In the genomic region with DNA sequence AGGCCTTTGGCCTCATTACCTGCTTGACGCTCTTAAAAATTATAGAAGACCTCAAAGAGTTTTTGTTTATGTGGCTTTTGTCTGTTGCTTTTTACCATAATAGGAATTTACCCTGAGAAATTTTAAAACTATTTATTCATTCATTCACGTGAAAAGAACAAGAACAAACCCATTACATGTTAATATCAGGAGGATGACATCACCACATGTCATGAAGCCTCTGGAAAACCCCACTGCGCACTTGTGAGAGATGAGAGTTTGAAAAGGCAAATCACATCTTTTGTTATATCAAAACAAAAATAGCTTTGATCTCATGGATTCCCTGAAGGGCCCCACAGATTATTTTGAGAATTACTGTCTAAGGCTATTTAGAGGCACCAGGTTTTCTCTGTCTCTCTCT, we compare ENCODE assay signal across 23 cellular contexts.
"Had no signal": no experiment of that assay in that cellular context is flagged by ENCODE, and none has a peak within 500 bp of the region (broad histone marks: within the 10 kb centered on the region; RNA-seq: fewer than 3 reads in every experiment).

No MANE protein-coding gene starts in this region.

- H3K4me3 Mint-ChIP-seq: activated naive CD8-positive, alpha-beta T cell treated with anti-CD3 and anti-CD28 coated beads, Interleukin-2, amount 50 U/mL, for 24 hours; T-helper 17 cell; WTC11 had no signal

- FAIRE-seq: bronchial epithelial cell had no signal

- DNase-seq: activated CD8-positive, alpha-beta memory T cell treated with anti-CD3 and anti-CD28 coated beads for 24 hours; activated naive CD8-positive, alpha-beta T cell treated with anti-CD3 and anti-CD28 coated beads, Interleukin-2, amount 50 U/mL, for 24 hours; activated T-cell treated with anti-CD3 and anti-CD28 coated beads, Interleukin-2, amount 50 U/mL, for 48 hours; amniotic stem cell; body of pancreas; central memory CD4-positive, alpha-beta T cell; MV-4-11; NCI-H1092 treated with DMSO at 0.1 percent for 48 hours; NCI-H1436; NCI-H187; NCI-H2081; NCI-H510A treated with DMSO at 0.1 percent for 48 hours; NCI-H69; PC-9; SHP77 treated with DMSO at 0.1 percent for 48 hours; T-helper 17 cell; T-helper 9 cell had no signal

- H3K36me3 Mint-ChIP-seq: activated naive CD4-positive, alpha-beta T cell treated with anti-CD3 and anti-CD28 coated beads, Interleukin-2, amount 50 U/mL, for 72 hours; WTC11 had no signal

- ATAC-seq: activated naive CD8-positive, alpha-beta T cell treated with anti-CD3 and anti-CD28 coated beads, Interleukin-2, amount 50 U/mL, for 24 hours; body of pancreas; T-helper 17 cell; WTC11 had no signal

- H3K4me1 ChIP-seq: ascending aorta, body of pancreas had no signal

- H3K4me2 ChIP-seq: KMS-11, PC-9 had no signal

- H3K4me1 Mint-ChIP-seq: activated naive CD8-positive, alpha-beta T cell treated with anti-CD3 and anti-CD28 coated beads, Interleukin-2, amount 50 U/mL, for 24 hours; T-helper 17 cell had no signal

- H3K9ac ChIP-seq: KMS-11 had no signal

- H3K27ac ChIP-seq: ascending aorta, body of pancreas, KMS-11, PC-9 had no signal

- H3K9me3 Mint-ChIP-seq: activated naive CD4-positive, alpha-beta T cell treated with anti-CD3 and anti-CD28 coated beads, Interleukin-2, amount 50 U/mL, for 72 hours; activated naive CD8-positive, alpha-beta T cell treated with anti-CD3 and anti-CD28 coated beads, Interleukin-2, amount 50 U/mL, for 24 hours had no signal

- H3K4me3 ChIP-seq: ascending aorta, body of pancreas, MG63, PC-9 had no signal

- H3K9me3 ChIP-seq: ascending aorta, body of pancreas had no signal

- H2AFZ ChIP-seq: PC-9 had no signal

- H3K27ac Mint-ChIP-seq: activated naive CD4-positive, alpha-beta T cell treated with anti-CD3 and anti-CD28 coated beads, Interleukin-2, amount 50 U/mL, for 72 hours; activated naive CD8-positive, alpha-beta T cell treated with anti-CD3 and anti-CD28 coated beads, Interleukin-2, amount 50 U/mL, for 24 hours; T-helper 17 cell; WTC11 had no signal

- H3K27me3 ChIP-seq: ascending aorta, body of pancreas, MG63 had no signal

- H3K36me3 ChIP-seq: ascending aorta, MG63 had no signal
